8 cellular contexts compared by ENCODE assay signal in the genomic region with DNA sequence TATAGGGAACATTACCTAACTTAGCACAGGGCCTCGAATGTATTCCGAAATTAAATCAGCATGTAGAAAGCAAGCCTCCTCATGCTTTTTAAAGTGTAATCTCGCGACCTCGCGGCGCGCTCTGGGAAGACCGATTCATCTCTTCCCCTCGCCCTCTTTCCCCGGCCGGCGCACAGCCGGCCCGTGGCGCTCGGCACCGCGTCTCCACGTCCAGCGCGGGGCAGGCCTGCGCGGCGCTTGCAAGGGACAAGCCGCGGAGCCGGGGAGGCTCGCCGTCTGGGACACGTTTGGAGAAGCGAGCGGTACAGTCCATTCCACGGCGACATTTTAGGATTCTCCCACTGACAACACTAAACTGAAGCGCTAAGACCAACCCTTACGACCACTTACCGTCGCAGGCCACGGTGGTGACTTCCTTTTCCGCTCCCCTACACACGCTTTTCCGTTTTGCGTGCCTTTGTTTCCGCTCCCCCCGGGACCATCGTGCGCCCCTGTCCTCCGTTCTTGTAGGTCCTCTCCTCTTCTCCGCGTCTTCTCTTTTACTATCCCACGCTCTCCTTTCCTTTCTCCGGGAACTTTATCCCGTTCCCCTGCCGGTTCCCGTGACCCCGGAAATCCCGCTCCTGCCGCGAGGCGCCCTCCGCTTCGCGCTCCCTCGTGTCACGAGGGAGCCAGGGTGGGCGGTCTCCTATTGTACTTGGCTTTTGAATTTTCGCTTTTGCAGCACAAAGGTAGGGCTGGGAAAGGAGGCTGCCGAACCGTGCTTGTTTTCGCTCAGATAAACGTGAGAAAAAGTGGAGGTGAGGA. TPM values are rescaled to one million over a fixed set of nuclear protein-coding genes. Genes with fewer than 3 reads are reported as not detected.
DNase-seq lines count a peak whose midpoint lies in the region; ATAC-seq and TF ChIP-seq lines count a peak whose summit lies in the region.

A gene with protein sequence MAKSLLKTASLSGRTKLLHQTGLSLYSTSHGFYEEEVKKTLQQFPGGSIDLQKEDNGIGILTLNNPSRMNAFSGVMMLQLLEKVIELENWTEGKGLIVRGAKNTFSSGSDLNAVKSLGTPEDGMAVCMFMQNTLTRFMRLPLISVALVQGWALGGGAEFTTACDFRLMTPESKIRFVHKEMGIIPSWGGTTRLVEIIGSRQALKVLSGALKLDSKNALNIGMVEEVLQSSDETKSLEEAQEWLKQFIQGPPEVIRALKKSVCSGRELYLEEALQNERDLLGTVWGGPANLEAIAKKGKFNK (minus strand): TSS at position 664 of the 807 bp plus-strand sequence. CDS start 12,581 bp downstream, outside the sequence.

- TF ChIP-seq CTCF in activated B cell treated with CpG ODN at 0.5 μM for 24 hours (IDR thresholded peaks at IDR 0.05) = no peak

- H3K27me3 Mint-ChIP-seq in activated B cell treated with CpG ODN at 0.5 μM for 24 hours = no peaks in the 10 kb centered on the region

- H3K27ac Mint-ChIP-seq in activated B cell treated with CpG ODN at 0.5 μM for 24 hours = no peak within 1 kb of the TSS

- no peak within 1 kb of the TSS for H3K4me3 Mint-ChIP-seq in activated B cell treated with CpG ODN at 0.5 μM for 24 hours

- peak; percentile 79 for DNase-seq in ACHN
- peak; percentile 54 for DNase-seq in NCI-H2227 treated with DMSO at 0.1 percent for 48 hours (lab: John Stamatoyannopoulos, UW)
- DNase-seq in activated B cell treated with CpG ODN at 0.5 μM for 24 hours = peak; percentile 57
- DNase-seq in cerebellum (ENCODE audit: low spot score) = peak; percentile 61
- peak; percentile 70 for DNase-seq in kidney tubule cell (ENCODE audit: low spot score)
- peak; percentile 20 to 52 for DNase-seq in stimulated activated CD4-positive, alpha-beta T cell treated with anti-CD3 and anti-CD28 coated beads, Interleukin-1b, Interleukin-23, amount 100 ng/mL, for 1 hour (ENCODE audit: low read depth in 2 of 2)

- intact Hi-C loops in activated B cell treated with CpG ODN at 0.5 μM for 24 hours (cut with micrococcal nuclease) = loop anchor here (1.0 to 5.0 kb wide), 7 partner anchors 9 to 1996 kb away; partner anchors contain the start of gene RNF146

- CTCF ChIA-PET in activated B cell treated with CpG ODN at 0.5 μM for 24 hours (lab: Charles Lee) = interaction anchor here (0.9 to 2.2 kb wide), 5 partner anchors 11 to 77 kb away, joined by 3 to 8 read pairs (median 4); partner anchors contain the start of gene RNF146

- ATAC-seq in GM18907 (IDR thresholded peaks at IDR 0.05; ENCODE audit: unreplicated experiment) = peak; percentile 82
- peak; percentile 67 for ATAC-seq in HG03135 (IDR thresholded peaks at IDR 0.05; ENCODE audit: unreplicated experiment)
- peak; percentile 69 for ATAC-seq in activated B cell treated with CpG ODN at 0.5 μM for 24 hours (ENCODE audit: low read depth)

- in situ Hi-C loops in ACHN (cut with HindIII; ENCODE audit: low pct_ligation_motif_present, low pct_unique_long_range_greater_than_20kb, low sequenced_read_pairs) = no loop called here

- H3K4me1 Mint-ChIP-seq in activated B cell treated with CpG ODN at 0.5 μM for 24 hours = peaks cover 12% of the 10 kb centered on the region

- H3K9me3 Mint-ChIP-seq in activated B cell treated with CpG ODN at 0.5 μM for 24 hours = no peaks in the 10 kb centered on the region

- POLR2A ChIA-PET in activated B cell treated with CpG ODN at 0.5 μM for 24 hours (lab: Charles Lee) = interaction anchor here (1.0 to 2.1 kb wide), 6 partner anchors 9 to 173 kb away, joined by 3 to 17 read pairs (median 4); partner anchors contain the start of gene RNF146

- H3K36me3 Mint-ChIP-seq in activated B cell treated with CpG ODN at 0.5 μM for 24 hours (ENCODE audit: low read depth) = peaks cover 2% of the 10 kb centered on the region

RNA-seq across cellular contexts. Expression of the gene that starts here (rescaled TPM):
- total RNA-seq in activated B cell treated with CpG ODN at 0.5 μM for 24 hours (57.3 and 59.7 TPM in 2 replicates), cerebellum (58.5 TPM)

Comparison
In these comparisons a context has a peak if more than half of its experiments do, and no peak if none do; other contexts are left out.
1. Peak in every context shown above with its lines: DNase-seq and ATAC-seq.